20 cellular contexts compared by ENCODE assay signal in the genomic region with DNA sequence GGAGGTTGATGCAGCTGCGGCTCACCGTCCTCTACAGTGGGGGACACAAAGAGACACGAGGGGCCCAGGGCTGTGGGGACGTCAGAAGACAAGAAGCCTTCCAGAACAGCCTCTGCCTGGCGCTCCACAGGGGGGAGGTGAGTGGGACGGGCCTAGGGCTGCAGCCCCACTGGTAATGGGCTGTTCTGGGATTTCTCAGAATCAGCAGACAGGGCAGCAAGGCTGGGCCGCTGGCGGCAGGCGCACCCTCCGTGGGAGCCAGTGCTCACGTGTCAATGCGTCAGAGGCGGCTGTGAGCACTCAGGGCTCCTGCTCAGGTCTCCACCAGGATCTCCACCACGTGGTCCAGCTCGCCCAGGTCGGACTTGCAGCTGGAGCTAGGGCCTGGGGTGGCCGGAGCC. TPM values are rescaled to one million over a fixed set of nuclear protein-coding genes. Genes with fewer than 3 reads are reported as not detected.
"Had no signal": no experiment of that assay in that cellular context is flagged by ENCODE, and none has a peak within 500 bp of the region (broad histone marks: within the 10 kb centered on the region; RNA-seq: fewer than 3 reads in every experiment).

No MANE protein-coding gene starts in this region.

- H2AFZ ChIP-seq: neural progenitor cell had no signal

- H3K27ac ChIP-seq: breast epithelium, gastroesophageal sphincter, left lung, neural progenitor cell, ovary, thoracic aorta, VCaP had no signal

- H3K4me3 ChIP-seq: breast epithelium, gastroesophageal sphincter, heart left ventricle, left lung, neural progenitor cell, ovary, thoracic aorta had no signal

- H3K9ac ChIP-seq: neural progenitor cell had no signal

- H3K4me2 ChIP-seq: neural progenitor cell had no signal

- H3K36me3 ChIP-seq: breast epithelium, neural progenitor cell, ovary had no signal

- FAIRE-seq: astrocyte had no signal

- DNase-seq: activated CD4-positive, alpha-beta T cell treated with anti-CD3 and anti-CD28 coated beads for 1 hour; activated gamma-delta T cell; activated T-cell treated with anti-CD3 and anti-CD28 coated beads, Interleukin-2, amount 50 U/mL, for 72 hours; cortex of kidney; heart left ventricle; left lung; mammary epithelial cell; naive thymus-derived CD4-positive, alpha-beta T cell; ovary; stimulated activated CD4-positive, alpha-beta T cell treated with anti-CD3 and anti-CD28 coated beads, Interleukin-4, amount 100 ng/mL, for 4 hours; T-helper 2 cell had no signal

- ATAC-seq: esophagus mucosa; gastroesophageal sphincter; heart left ventricle; left lung; naive thymus-derived CD4-positive, alpha-beta T cell; sciatic nerve; stimulated activated memory B cell treated with anti-CD40 and anti-IgM and Interleukin-4, amounts not matched to agents 10 μg/mL and 1 μg/mL and 100 μg/mL, for 72 hours had no signal

- H3K27me3 ChIP-seq: breast epithelium, gastroesophageal sphincter, heart left ventricle, left lung, neural progenitor cell, ovary had no signal

- H3K9me3 ChIP-seq: breast epithelium, gastroesophageal sphincter, heart left ventricle, left lung, ovary, thoracic aorta had no signal

RNA-seq across cellular contexts. Expression of gene AHNAK2, which starts 32.7 kb away (rescaled TPM):
- polyA plus RNA-seq: naive thymus-derived CD4-positive, alpha-beta T cell had no signal

RNA-seq across cellular contexts. Expression of gene GPR132, which starts 54.3 kb away (rescaled TPM):
- polyA plus RNA-seq: mammary epithelial cell had no signal
